1 cellular context compared by ENCODE assay signal in the genomic region with DNA sequence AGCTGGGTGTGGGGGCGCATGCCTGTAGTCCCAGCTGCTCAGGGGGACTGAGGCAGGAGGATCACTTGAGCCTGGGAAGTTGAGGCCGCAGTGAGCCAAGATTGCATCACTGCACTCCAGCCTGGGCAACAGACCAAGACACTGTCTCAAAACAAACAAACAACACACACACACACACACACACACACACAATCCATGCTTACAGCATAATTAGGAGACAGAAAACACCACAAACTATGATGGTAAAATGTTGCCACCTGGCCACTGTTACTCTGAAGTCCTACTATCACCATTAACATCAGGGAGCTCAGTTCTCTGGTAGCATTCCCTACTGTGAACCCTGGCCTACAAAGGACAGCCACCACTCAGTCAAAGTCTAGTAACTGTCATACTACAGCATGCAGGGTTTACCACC.
TF ChIP-seq lines count a peak whose summit lies in the region.

No MANE protein-coding gene starts in this region.

TF ChIP-seq in K562, 482 proteins besides CTCF, POLR2A, EP300 and RAD21:
- TF ChIP-seq SMARCA4 (IDR thresholded peaks at IDR 0.05) (0 out of 2 replicates have a peak, but pooled peaks have one; percentile 45), NR1H2 (CRISPR knock-in tag; IDR thresholded peaks at IDR 0.05) (no peak), DEAF1 (CRISPR knock-in tag; IDR thresholded peaks at IDR 0.05) (no peak), CEBPB (tag; IDR thresholded peaks at IDR 0.05) (peak; percentile 59), SOX6 (IDR thresholded peaks at IDR 0.05) (peak; percentile 26; the same call in 1 of the 2 replicates), CEBPG (CRISPR knock-in tag; IDR thresholded peaks at IDR 0.05) (peak; percentile 33; the same call in 1 of the 2 replicates), CEBPG (tag; conservative IDR thresholded peaks at IDR 0.05 in 1 of 2, IDR thresholded peaks at IDR 0.05 in 1 of 2) (peak; percentile 82), NFIC (IDR thresholded peaks at IDR 0.05) (peak; percentile 58), HLTF (IDR thresholded peaks at IDR 0.05) (peak; percentile 31; the same call in 1 of the 2 replicates), ZNF277 (CRISPR knock-in tag; IDR thresholded peaks at IDR 0.05; ENCODE audit: borderline replicate concordance) (no peak), FOXJ2 (tag; IDR thresholded peaks at IDR 0.05) (peak; percentile 91), KDM2B (CRISPR knock-in tag; IDR thresholded peaks at IDR 0.05) (no peak), DPF2 (IDR thresholded peaks at IDR 0.05) (peak; percentile 25; the same call in 1 of the 2 replicates), ATF3 (IDR thresholded peaks at IDR 0.05) (peak; percentile 82), ATF3 (CRISPR knock-in tag; conservative IDR thresholded peaks at IDR 0.05) (no peak), SMARCE1 (IDR thresholded peaks at IDR 0.05) (peak; percentile 50; the same call in 1 of the 2 replicates)
- TF ChIP-seq, protein P1, sequence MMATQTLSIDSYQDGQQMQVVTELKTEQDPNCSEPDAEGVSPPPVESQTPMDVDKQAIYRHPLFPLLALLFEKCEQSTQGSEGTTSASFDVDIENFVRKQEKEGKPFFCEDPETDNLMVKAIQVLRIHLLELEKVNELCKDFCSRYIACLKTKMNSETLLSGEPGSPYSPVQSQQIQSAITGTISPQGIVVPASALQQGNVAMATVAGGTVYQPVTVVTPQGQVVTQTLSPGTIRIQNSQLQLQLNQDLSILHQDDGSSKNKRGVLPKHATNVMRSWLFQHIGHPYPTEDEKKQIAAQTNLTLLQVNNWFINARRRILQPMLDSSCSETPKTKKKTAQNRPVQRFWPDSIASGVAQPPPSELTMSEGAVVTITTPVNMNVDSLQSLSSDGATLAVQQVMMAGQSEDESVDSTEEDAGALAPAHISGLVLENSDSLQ (IDR thresholded peaks at IDR 0.05), result peak; percentile 10; the same call in 1 of the 2 replicates
- TF ChIP-seq, protein P2, sequence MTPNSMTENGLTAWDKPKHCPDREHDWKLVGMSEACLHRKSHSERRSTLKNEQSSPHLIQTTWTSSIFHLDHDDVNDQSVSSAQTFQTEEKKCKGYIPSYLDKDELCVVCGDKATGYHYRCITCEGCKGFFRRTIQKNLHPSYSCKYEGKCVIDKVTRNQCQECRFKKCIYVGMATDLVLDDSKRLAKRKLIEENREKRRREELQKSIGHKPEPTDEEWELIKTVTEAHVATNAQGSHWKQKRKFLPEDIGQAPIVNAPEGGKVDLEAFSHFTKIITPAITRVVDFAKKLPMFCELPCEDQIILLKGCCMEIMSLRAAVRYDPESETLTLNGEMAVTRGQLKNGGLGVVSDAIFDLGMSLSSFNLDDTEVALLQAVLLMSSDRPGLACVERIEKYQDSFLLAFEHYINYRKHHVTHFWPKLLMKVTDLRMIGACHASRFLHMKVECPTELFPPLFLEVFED (CRISPR knock-in tag; conservative IDR thresholded peaks at IDR 0.05), result 0 out of 2 replicates have a peak, but pooled peaks have one; percentile 14
